ENCODE assay signal across 9 cellular contexts in genomic region chr2:37634914-37635358, GRCh38. TPM values are rescaled to one million over a fixed set of nuclear protein-coding genes. Genes with fewer than 3 reads are reported as not detected.
DNase-seq lines count a peak whose midpoint lies in the region; ATAC-seq and TF ChIP-seq lines count a peak whose summit lies in the region.
"Had no signal": no experiment of that assay in that cellular context is flagged by ENCODE, and none has a peak within 500 bp of the region (broad histone marks: within the 10 kb centered on the region; RNA-seq: fewer than 3 reads in every experiment).

No MANE protein-coding gene starts in this region.

- peaks cover 35% of the 10 kb centered on the region for H3K4me1 ChIP-seq in CD4-positive, CD25-positive, alpha-beta regulatory T cell (ENCODE audit: control insufficient read depth, insufficient read depth, low read length, poor library complexity, severe bottlenecking)
- no peaks in the 10 kb centered on the region for H3K4me1 ChIP-seq in colonic mucosa
- H3K4me1 ChIP-seq: neural progenitor cell had no signal

- POLR2A ChIA-PET in activated CD4-positive, alpha-beta memory T cell treated with anti-CD3 and anti-CD28 coated beads for 36 hours (lab: Charles Lee): interaction anchor here (1.0 to 3.0 kb wide), 3 partner anchors 10 to 36 kb away, joined by 3 to 20 read pairs (median 5); no protein-coding TSS in a partner anchor

- intact Hi-C loops in activated CD4-positive, alpha-beta memory T cell treated with anti-CD3 and anti-CD28 coated beads for 36 hours (cut with micrococcal nuclease): loop anchor here (1.0 to 5.0 kb wide), 13 partner anchors 10 to 258 kb away; partner anchors contain the start of gene CDC42EP3
- intact Hi-C loops in colonic mucosa (cut with DNase I): no loop called here

- H3K4me1 Mint-ChIP-seq in CD4-positive, CD25-positive, alpha-beta regulatory T cell: peaks cover 37 to 75% (median 61%) of the 10 kb centered on the region in 4 donors
- H3K4me1 Mint-ChIP-seq in activated CD4-positive, alpha-beta memory T cell treated with anti-CD3 and anti-CD28 coated beads for 36 hours (ENCODE audit: low read depth): peaks cover 73% of the 10 kb centered on the region
- H3K4me1 Mint-ChIP-seq in glutamatergic neuron (ENCODE audit: low read depth, unreplicated experiment): peaks cover 4% of the 10 kb centered on the region

- H3K9ac ChIP-seq in colonic mucosa (ENCODE audit: low read depth in 2 of 2, low read length in 2 of 2): peak overlapping the region in 1 of 2 donors; percentile 29
- H3K9ac ChIP-seq: neural progenitor cell had no signal

- H3K27me3 Mint-ChIP-seq in CD4-positive, CD25-positive, alpha-beta regulatory T cell: no peaks in the 10 kb centered on the region
- no peaks in the 10 kb centered on the region for H3K27me3 Mint-ChIP-seq in activated CD4-positive, alpha-beta memory T cell treated with anti-CD3 and anti-CD28 coated beads for 36 hours
- no peaks in the 10 kb centered on the region for H3K27me3 Mint-ChIP-seq in glutamatergic neuron (ENCODE audit: unreplicated experiment)

- H3K9me3 Mint-ChIP-seq in CD4-positive, CD25-positive, alpha-beta regulatory T cell: peaks cover 0 to 1% (median 0%) of the 10 kb centered on the region in 7 donors
- no peaks in the 10 kb centered on the region for H3K9me3 Mint-ChIP-seq in activated CD4-positive, alpha-beta memory T cell treated with anti-CD3 and anti-CD28 coated beads for 36 hours
- no peaks in the 10 kb centered on the region for H3K9me3 Mint-ChIP-seq in glutamatergic neuron (ENCODE audit: unreplicated experiment)
- H3K9me3 Mint-ChIP-seq: neural progenitor cell had no signal

- no peak for TF ChIP-seq CTCF in glutamatergic neuron (IDR thresholded peaks at IDR 0.05; ENCODE audit: partially characterized antibody, unreplicated experiment)
- no peak for TF ChIP-seq CTCF in colonic mucosa (IDR thresholded peaks at IDR 0.05)

- H3K36me3 Mint-ChIP-seq in CD4-positive, CD25-positive, alpha-beta regulatory T cell: peaks cover 27% of the 10 kb centered on the region
- peaks cover 3% of the 10 kb centered on the region for H3K36me3 Mint-ChIP-seq in activated CD4-positive, alpha-beta memory T cell treated with anti-CD3 and anti-CD28 coated beads for 36 hours
- H3K36me3 Mint-ChIP-seq in glutamatergic neuron (ENCODE audit: unreplicated experiment): peaks cover 12% of the 10 kb centered on the region
- H3K36me3 Mint-ChIP-seq: neural progenitor cell had no signal

- DNase-seq in CD4-positive, CD25-positive, alpha-beta regulatory T cell: no peak
- no peak for DNase-seq in activated CD4-positive, alpha-beta memory T cell treated with anti-CD3 and anti-CD28 coated beads for 36 hours
- DNase-seq in glutamatergic neuron: no peak
- no peak for DNase-seq in DMS79 (lab: John Stamatoyannopoulos, UW)
- DNase-seq in glomerular visceral epithelial cell (ENCODE audit: extremely low spot score): no peak
- no peak for DNase-seq in colonic mucosa

- H3K27me3 ChIP-seq in CD4-positive, CD25-positive, alpha-beta regulatory T cell (ENCODE audit: control insufficient read depth, insufficient read depth, low read length): no peaks in the 10 kb centered on the region
- no peaks in the 10 kb centered on the region for H3K27me3 ChIP-seq in colonic mucosa
- H3K27me3 ChIP-seq: neural progenitor cell had no signal

- ATAC-seq in CD4-positive, CD25-positive, alpha-beta regulatory T cell (ENCODE audit: low read depth in 2 of 2): peak in 1 of 2 donors; percentile 3
- ATAC-seq in GM19452 (IDR thresholded peaks at IDR 0.05; ENCODE audit: unreplicated experiment): peak; percentile 2
- no peak for ATAC-seq in GM21360 (IDR thresholded peaks at IDR 0.05; ENCODE audit: unreplicated experiment)

- peak overlapping the region; percentile 33 for H3K4me3 ChIP-seq in CD4-positive, CD25-positive, alpha-beta regulatory T cell (ENCODE audit: low read depth, low read length)
- no peak overlapping the region for H3K4me3 ChIP-seq in colonic mucosa
- H3K4me3 ChIP-seq: neural progenitor cell had no signal

- CTCF ChIA-PET in activated CD4-positive, alpha-beta memory T cell treated with anti-CD3 and anti-CD28 coated beads for 36 hours (lab: Charles Lee): interaction anchor here (0.6 to 1.5 kb wide), 2 partner anchors 49 to 239 kb away, joined by 3 to 4 read pairs; no protein-coding TSS in a partner anchor

- H3K27ac ChIP-seq in CD4-positive, CD25-positive, alpha-beta regulatory T cell (ENCODE audit: insufficient read depth, low read length, poor library complexity, severe bottlenecking): peak overlapping the region; percentile 80
- H3K27ac ChIP-seq in colonic mucosa: no peak overlapping the region
- H3K27ac ChIP-seq: neural progenitor cell had no signal

- peak overlapping the region; percentile 50 to 77 (median 66) for H3K4me3 Mint-ChIP-seq in CD4-positive, CD25-positive, alpha-beta regulatory T cell
- H3K4me3 Mint-ChIP-seq in activated CD4-positive, alpha-beta memory T cell treated with anti-CD3 and anti-CD28 coated beads for 36 hours: peak overlapping the region; percentile 38
- H3K4me3 Mint-ChIP-seq in glutamatergic neuron (ENCODE audit: unreplicated experiment): no peak overlapping the region
- H3K4me3 Mint-ChIP-seq: neural progenitor cell had no signal

- no peaks in the 10 kb centered on the region for H3K9me3 ChIP-seq in CD4-positive, CD25-positive, alpha-beta regulatory T cell (ENCODE audit: control insufficient read depth in 2 of 2, low read length in 2 of 2)
- H3K9me3 ChIP-seq in colonic mucosa: no peaks in the 10 kb centered on the region

- H3K36me3 ChIP-seq in CD4-positive, CD25-positive, alpha-beta regulatory T cell (ENCODE audit: control insufficient read depth, insufficient read depth, low read length): no peaks in the 10 kb centered on the region
- no peaks in the 10 kb centered on the region for H3K36me3 ChIP-seq in colonic mucosa
- H3K36me3 ChIP-seq: neural progenitor cell had no signal

- H3K27ac Mint-ChIP-seq in CD4-positive, CD25-positive, alpha-beta regulatory T cell: peak overlapping the region; percentile 86 to 98 (median 92)
- H3K27ac Mint-ChIP-seq in activated CD4-positive, alpha-beta memory T cell treated with anti-CD3 and anti-CD28 coated beads for 36 hours: peak overlapping the region; percentile 94
- H3K27ac Mint-ChIP-seq in glutamatergic neuron (ENCODE audit: unreplicated experiment): peak overlapping the region; percentile 28

RNA-seq across cellular contexts. Expression of gene CDC42EP3, which starts 36.5 kb away (rescaled TPM):
- 36.4 TPM for total RNA-seq in CD4-positive, CD25-positive, alpha-beta regulatory T cell
- polyA plus RNA-seq in CD4-positive, CD25-positive, alpha-beta regulatory T cell: 10 to 100 TPM; 57.9 to 81.4 (median 68.5) TPM
- total RNA-seq in activated CD4-positive, alpha-beta memory T cell treated with anti-CD3 and anti-CD28 coated beads for 36 hours: 10 to 100 TPM; 24.0 to 24.8 TPM
- total RNA-seq in glutamatergic neuron (ENCODE audit: unreplicated experiment) (32.9 TPM), colonic mucosa (10 to 100 TPM in 1 of 2 donors, 1 to 10 TPM in 1; 7.2 to 37.3 TPM)

Comparison
In these comparisons a context has a peak if more than half of its experiments do, and no peak if none do; other contexts are left out.
1. H3K27ac Mint-ChIP-seq: peak in every context shown above with its lines; median percentile 94 in activated CD4-positive, alpha-beta memory T cell treated with anti-CD3 and anti-CD28 coated beads for 36 hours; 92 in CD4-positive, CD25-positive, alpha-beta regulatory T cell; 28 in glutamatergic neuron.